20 cellular contexts compared by ENCODE assay signal in the genomic region with DNA sequence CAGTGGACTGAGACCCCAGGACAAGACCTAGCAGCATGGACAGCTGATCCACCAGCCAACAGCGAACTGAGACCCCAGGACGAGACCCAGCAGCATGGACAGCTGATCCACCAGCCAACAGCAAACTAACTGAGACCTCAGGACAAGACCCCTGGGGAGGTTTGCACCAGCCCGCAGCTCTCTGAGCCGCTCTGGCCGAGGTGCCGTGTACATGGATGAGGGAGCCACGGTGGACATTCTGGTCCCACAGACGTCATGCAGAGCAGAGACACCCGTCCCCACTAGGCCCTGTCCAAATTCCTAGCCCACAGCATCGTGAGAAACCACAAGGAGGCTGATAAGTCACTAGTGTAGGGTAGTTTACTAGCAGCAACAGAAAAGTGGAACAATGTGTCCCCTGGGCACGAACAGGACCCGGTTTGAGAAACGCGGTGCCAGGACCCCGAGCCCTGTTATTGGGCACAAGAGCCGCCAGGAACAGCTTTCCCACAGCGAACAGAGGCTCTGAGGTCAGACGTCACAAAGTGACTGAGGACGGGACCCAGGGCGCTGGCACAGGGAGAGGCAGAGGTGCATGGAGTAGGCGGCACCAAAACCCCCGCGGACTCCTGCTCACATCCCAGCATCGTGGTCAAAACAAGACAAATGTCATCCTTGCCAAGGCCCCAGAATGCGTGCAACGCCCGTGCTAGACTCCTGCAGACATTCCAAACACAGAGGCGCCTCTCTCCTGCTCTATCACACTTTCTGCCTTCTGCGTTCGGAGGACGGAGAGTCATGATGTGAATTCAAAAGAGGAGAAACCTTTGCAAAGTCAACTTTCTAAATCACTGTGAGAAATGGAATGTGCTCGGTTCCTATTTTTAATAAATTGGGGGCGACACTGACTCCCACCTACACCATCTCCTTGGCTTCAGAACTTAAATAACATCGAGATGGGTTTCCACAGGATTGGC. TPM values are rescaled to one million over a fixed set of nuclear protein-coding genes. Genes with fewer than 3 reads are reported as not detected.
DNase-seq lines count a peak whose midpoint lies in the region; ATAC-seq, FAIRE-seq and TF ChIP-seq lines count a peak whose summit lies in the region.
"Had no signal": no experiment of that assay in that cellular context is flagged by ENCODE, and none has a peak within 500 bp of the region (broad histone marks: within the 10 kb centered on the region; RNA-seq: fewer than 3 reads in every experiment).

No MANE protein-coding gene starts in this region.

- intact Hi-C loops in right lobe of liver (cut with DNase I) (no loop called here), HepG2 (cut with micrococcal nuclease; ENCODE audit: unreplicated experiment) (no loop called here), aorta (cut with DNase I) (no loop called here)

- no TSS peak for BruUV-seq in HepG2 (replicated peaks; lab: Mats Ljungman, UMichigan)

- no peak overlapping the region for H3K9ac ChIP-seq in HepG2 (ENCODE audit: insufficient read depth, low read depth, low read length)

- ATAC-seq in right lobe of liver (no peak), HepG2 (no peak), aorta (ENCODE audit: low FRiP score) (no peak), HG03196 (IDR thresholded peaks at IDR 0.05; ENCODE audit: unreplicated experiment) (no peak)
- ATAC-seq: GM12878, K562 had no signal

- peak in 2 of 3 donors; percentile 33 to 48 for DNase-seq in right lobe of liver
- no peak for DNase-seq in HepG2 (ENCODE audit: low spot score)
- DNase-seq in osteoblast (ENCODE audit: insufficient read length, low spot score, missing footprints): peak; percentile 75
- peak; percentile 43 to 61 for DNase-seq in aorta
- no peak for DNase-seq in HPDE6-E6E7 (ENCODE audit: extremely low spot score)
- DNase-seq in COR-L47 (lab: John Stamatoyannopoulos, UW): no peak
- DNase-seq: DMS153, GF-D8, GOT3, NCI-H1092 treated with DMSO at 0.1 percent for 48 hours, NCI-H146, NCI-H2029 treated with DMSO at 0.1 percent for 48 hours, NCI-H2171, NCI-H526, SJCRH30 had no signal

- FAIRE-seq in HepG2 (lab: Jason Lieb, UNC): no peak
- FAIRE-seq: GM12878, GM19239, K562 had no signal

- in situ Hi-C loops in HepG2 (cut with HindIII; ENCODE audit: extremely low pct_ligation_motif_present, low pct_unique_long_range_greater_than_20kb): no loop called here

- no peak for TF ChIP-seq CTCF in right lobe of liver (IDR thresholded peaks at IDR 0.05)
- TF ChIP-seq CTCF in HepG2 (CRISPR knock-in tag; IDR thresholded peaks at IDR 0.05): no peak
- TF ChIP-seq CTCF in osteoblast (IDR thresholded peaks at IDR 0.05; ENCODE audit: extremely low read depth, low read depth, low read length): no peak

- H3K4me3 ChIP-seq in right lobe of liver: no peak overlapping the region
- no peak overlapping the region for H3K4me3 ChIP-seq in HepG2 (replicated peaks in 1 of 3; ENCODE audit: insufficient read depth in 1 of 3, low read depth in 2 of 3, low read length in 3 of 3)
- H3K4me3 ChIP-seq in osteoblast (ENCODE audit: insufficient read depth, low read length): no peak overlapping the region
- H3K4me3 ChIP-seq in aorta (ENCODE audit: low read length in 2 of 2): no peak overlapping the region
- H3K4me3 ChIP-seq: GM12878, K562, SJCRH30 had no signal

- POLR2A ChIA-PET in HepG2 (lab: Yijun Ruan, JAX): no interaction called here

- CTCF ChIA-PET in HepG2 (lab: Yijun Ruan, JAX; ENCODE audit: low intra/inter-chr PET ratio, low total read pairs): no interaction called here

- WGBS in right lobe of liver (ENCODE audit: insufficient coverage, low coverage, low lambda C conversion rate, missing lambda C conversion rate): 75% methylated on average over 24 of the region's 34 CpGs
- 79% methylated on average over 30 of the region's 34 CpGs for WGBS in HepG2 (ENCODE audit: low lambda C conversion rate)
- WGBS in aorta, 2 donors: 79 to 82% methylated on average over 34 of the region's 34 CpGs

- H3K27me3 ChIP-seq in right lobe of liver (no peaks in the 10 kb centered on the region), HepG2 (ENCODE audit: control insufficient read depth in 1 of 2, insufficient read depth in 2 of 2, low read length in 2 of 2) (no peaks in the 10 kb centered on the region), osteoblast (ENCODE audit: insufficient read depth, low read length) (no peaks in the 10 kb centered on the region), aorta (ENCODE audit: control insufficient read depth in 1 of 2, insufficient read depth in 2 of 2, low read length in 1 of 2) (no peaks in the 10 kb centered on the region)
- H3K27me3 ChIP-seq: SJCRH30 had no signal

- H3K4me2 ChIP-seq in HepG2 (ENCODE audit: low read depth, low read length) (no peak overlapping the region), osteoblast (ENCODE audit: insufficient read depth, low read length) (no peak overlapping the region)

- H3K36me3 ChIP-seq in right lobe of liver (no peaks in the 10 kb centered on the region), HepG2 (replicated peaks in 1 of 2; ENCODE audit: control insufficient read depth in 1 of 2, insufficient read depth in 2 of 2, low read length in 2 of 2) (no peaks in the 10 kb centered on the region), osteoblast (ENCODE audit: insufficient read depth, low read length) (no peaks in the 10 kb centered on the region), aorta (ENCODE audit: control insufficient read depth in 1 of 2, insufficient read depth in 2 of 2, low read length in 1 of 2) (no peaks in the 10 kb centered on the region)
- H3K36me3 ChIP-seq: SJCRH30 had no signal

- no peak for TF ChIP-seq EP300 in HepG2 (IDR thresholded peaks at IDR 0.05; ENCODE audit: low read depth in 2 of 2, low read length in 2 of 2)
- no peak for TF ChIP-seq EP300 in HepG2 (CRISPR knock-in tag; IDR thresholded peaks at IDR 0.05; ENCODE audit: borderline replicate concordance)

- no peak overlapping the region for H2AFZ ChIP-seq in HepG2 (ENCODE audit: low read length)
- H2AFZ ChIP-seq in osteoblast (ENCODE audit: low read length): no peak overlapping the region

- H3K27ac ChIP-seq in right lobe of liver (no peak overlapping the region), HepG2 (ENCODE audit: extremely low read length, insufficient read depth, low read length) (no peak overlapping the region), cingulate gyrus (ENCODE audit: low read depth, low read length) (peak overlapping the region; percentile 47), osteoblast (ENCODE audit: low read depth, low read length) (no peak overlapping the region), aorta (ENCODE audit: low read depth in 1 of 2, low read length in 2 of 2) (no peak overlapping the region)
- H3K27ac ChIP-seq: SJCRH30 had no signal

- H3K79me2 ChIP-seq in HepG2 (ENCODE audit: insufficient read depth, low read length): peaks cover 3% of the 10 kb centered on the region
- H3K79me2 ChIP-seq in osteoblast (ENCODE audit: insufficient read depth, low read length): no peaks in the 10 kb centered on the region

- H3K9me3 ChIP-seq in right lobe of liver (no peaks in the 10 kb centered on the region), HepG2 (ENCODE audit: low read length) (no peaks in the 10 kb centered on the region), osteoblast (ENCODE audit: low read depth, low read length) (no peaks in the 10 kb centered on the region), aorta (ENCODE audit: control insufficient read depth, low read length) (no peaks in the 10 kb centered on the region)
- H3K9me3 ChIP-seq: SJCRH30 had no signal

- no peak for TF ChIP-seq RAD21 in HepG2 (CRISPR knock-in tag; IDR thresholded peaks at IDR 0.05)

- TF ChIP-seq POLR2A in right lobe of liver (IDR thresholded peaks at IDR 0.05) (no peak), HepG2 (IDR thresholded peaks at IDR 0.05; ENCODE audit: insufficient read depth in 1 of 2, low read depth in 2 of 2, low read length in 2 of 2) (no peak)

- H3K4me1 ChIP-seq in right lobe of liver (no peaks in the 10 kb centered on the region), HepG2 (ENCODE audit: insufficient read depth, low read length) (no peaks in the 10 kb centered on the region), osteoblast (ENCODE audit: insufficient read depth, low read length) (no peaks in the 10 kb centered on the region), aorta (ENCODE audit: control insufficient read depth in 1 of 2, insufficient read depth in 2 of 2, low read length in 2 of 2) (no peaks in the 10 kb centered on the region)
- H3K4me1 ChIP-seq: SJCRH30 had no signal

- H4K20me1 ChIP-seq in HepG2 (ENCODE audit: insufficient read depth, low read length): no peaks in the 10 kb centered on the region
- peaks cover 21% of the 10 kb centered on the region for H4K20me1 ChIP-seq in osteoblast (ENCODE audit: insufficient read depth, low read length)

RNA-seq across cellular contexts. Expression of a gene that starts 8.1 kb away (rescaled TPM):
- total RNA-seq in right lobe of liver: 1 to 10 TPM; 1.6 to 3.5 (median 2.1) TPM
- total RNA-seq in HepG2 (2016; rRNA removed; fragmentation: Illumina TruSeq; extraction: Trizol): 18.9 and 19.4 TPM in 2 replicates
- total RNA-seq in HepG2 (2016; cell fraction: cytosol; rRNA removed; fragmentation: Illumina TruSeq; extraction: Trizol; ENCODE audit: low read depth): 6.4 and 9.0 TPM in 2 replicates
- total RNA-seq in HepG2 (2016; cell fraction: insoluble cytoplasmic fraction; rRNA removed; fragmentation: Illumina TruSeq; extraction: Trizol): 18.5 and 19.3 TPM in 2 replicates
- total RNA-seq in HepG2 (2016; cell fraction: membrane; rRNA removed; fragmentation: Illumina TruSeq; extraction: Trizol): 13.9 and 14.9 TPM in 2 replicates
- total RNA-seq in HepG2 (2016; cell fraction: nucleus; rRNA removed; fragmentation: Illumina TruSeq; extraction: Trizol): 8.4 and 10.8 TPM in 2 replicates
- 9.9 and 10.9 TPM in 2 replicates for polyA plus RNA-seq in HepG2 (2011; rRNA removed)
- 7.4 and 11.6 TPM in 2 replicates for polyA plus RNA-seq in HepG2 (2011; cell fraction: cytosol; rRNA removed)
- polyA plus RNA-seq in HepG2 (2011; cell fraction: nucleus; rRNA removed): 13.7 and 17.7 TPM in 2 replicates
- polyA plus RNA-seq in HepG2 (2012): 12.0 and 12.5 TPM in 2 replicates
- 9.3 and 10.8 TPM in 2 replicates for polyA plus RNA-seq in HepG2 (2016; cell fraction: cytosol; fragmentation: Illumina TruSeq; extraction: Trizol; ENCODE audit: low read depth)
- polyA plus RNA-seq in HepG2 (2016; cell fraction: insoluble cytoplasmic fraction; fragmentation: Illumina TruSeq; extraction: Trizol; ENCODE audit: low read depth): 19.9 and 20.6 TPM in 2 replicates
- 11.2 and 12.1 TPM in 2 replicates for polyA plus RNA-seq in HepG2 (2016; cell fraction: membrane; fragmentation: Illumina TruSeq; extraction: Trizol; ENCODE audit: low read depth)
- polyA plus RNA-seq in HepG2 (2016; cell fraction: nucleus; fragmentation: Illumina TruSeq; extraction: Trizol; ENCODE audit: insufficient read depth, low read depth): 19.7 and 20.0 TPM in 2 replicates
- 10.2 and 30.6 TPM in 2 replicates for polyA minus RNA-seq in HepG2 (2011; rRNA and poly(A)+ RNA removed; ENCODE audit: low replicate concordance)
- polyA minus RNA-seq in HepG2 (2011; cell fraction: cytosol; rRNA and poly(A)+ RNA removed): 4.4 and 5.4 TPM in 2 replicates
- 6.1 and 7.1 TPM in 2 replicates for polyA minus RNA-seq in HepG2 (2011; cell fraction: nucleus; rRNA and poly(A)+ RNA removed)
- 12.7 and 14.5 TPM in 2 replicates for total RNA-seq in osteoblast
- 10 to 100 TPM in 1 of 2 donors, 1 to 10 TPM in 1; 7.1 to 12.2 TPM for total RNA-seq in aorta
- 10 to 100 TPM in 1 of 2 donors, 1 to 10 TPM in 1; 4.9 to 12.4 TPM for polyA plus RNA-seq in aorta

RNA-seq across cellular contexts. Expression of a gene that starts 32.3 kb away (rescaled TPM):
- 1 to 10 TPM; 2.2 to 5.4 (median 3.2) TPM for total RNA-seq in right lobe of liver
- total RNA-seq in HepG2 (2016; rRNA removed; fragmentation: Illumina TruSeq; extraction: Trizol): 3.9 and 4.6 TPM in 2 replicates
- total RNA-seq in HepG2 (2016; cell fraction: cytosol; rRNA removed; fragmentation: Illumina TruSeq; extraction: Trizol; ENCODE audit: low read depth): 2.1 and 2.2 TPM in 2 replicates
- 3.2 and 4.3 TPM in 2 replicates for total RNA-seq in HepG2 (2016; cell fraction: insoluble cytoplasmic fraction; rRNA removed; fragmentation: Illumina TruSeq; extraction: Trizol)
- total RNA-seq in HepG2 (2016; cell fraction: membrane; rRNA removed; fragmentation: Illumina TruSeq; extraction: Trizol): 2.1 and 2.5 TPM in 2 replicates
- 5.9 and 7.5 TPM in 2 replicates for total RNA-seq in HepG2 (2016; cell fraction: nucleus; rRNA removed; fragmentation: Illumina TruSeq; extraction: Trizol)
- polyA plus RNA-seq in HepG2 (2011; rRNA removed): 4.2 and 4.3 TPM in 2 replicates
- polyA plus RNA-seq in HepG2 (2011; cell fraction: cytosol; rRNA removed): 1.8 and 1.9 TPM in 2 replicates
- polyA plus RNA-seq in HepG2 (2011; cell fraction: nucleus; rRNA removed): 14.3 and 14.5 TPM in 2 replicates
- 3.2 and 3.6 TPM in 2 replicates for polyA plus RNA-seq in HepG2 (2012)
- polyA plus RNA-seq in HepG2 (2016; cell fraction: cytosol; fragmentation: Illumina TruSeq; extraction: Trizol; ENCODE audit: low read depth): 0.82 and 0.88 TPM in 2 replicates
- polyA plus RNA-seq in HepG2 (2016; cell fraction: insoluble cytoplasmic fraction; fragmentation: Illumina TruSeq; extraction: Trizol; ENCODE audit: low read depth): 3.6 and 4.7 TPM in 2 replicates
- 2.6 and 2.7 TPM in 2 replicates for polyA plus RNA-seq in HepG2 (2016; cell fraction: membrane; fragmentation: Illumina TruSeq; extraction: Trizol; ENCODE audit: low read depth)
- polyA plus RNA-seq in HepG2 (2016; cell fraction: nucleus; fragmentation: Illumina TruSeq; extraction: Trizol; ENCODE audit: insufficient read depth, low read depth): 11.7 and 14.6 TPM in 2 replicates
- polyA minus RNA-seq in HepG2 (2011; rRNA and poly(A)+ RNA removed; ENCODE audit: low replicate concordance): 2.7 and 3.0 TPM in 2 replicates
- polyA minus RNA-seq in HepG2 (2011; cell fraction: cytosol; rRNA and poly(A)+ RNA removed): 0.88 and 1.4 TPM in 2 replicates
- polyA minus RNA-seq in HepG2 (2011; cell fraction: nucleus; rRNA and poly(A)+ RNA removed): 11.1 and 12.3 TPM in 2 replicates
- 11.2 and 13.4 TPM in 2 replicates for total RNA-seq in osteoblast
- total RNA-seq in aorta: 10 to 100 TPM in 1 of 2 donors, 1 to 10 TPM in 1; 4.6 to 11.7 TPM
- polyA plus RNA-seq in aorta: 1 to 10 TPM; 3.1 to 9.0 TPM

Comparison
In these comparisons a context has a peak if more than half of its experiments do, and no peak if none do; other contexts are left out.
1. DNase-seq: peak in right lobe of liver (2 of 3), osteoblast (single experiment) and aorta (2 of 2); none in HepG2 (single experiment), HPDE6-E6E7 (single experiment) and COR-L47 (single experiment).